Comparison of ENCODE assay signal across 1 cellular context in genomic region chr2:80370375-80371009, GRCh38.
A peak's percentile ranks its signal among the peaks of the same experiment; 100 is the strongest.
TF ChIP-seq lines count a peak whose summit lies in the region.

No MANE protein-coding gene starts in this region.

TF ChIP-seq in K562, 482 proteins besides CTCF, POLR2A, EP300 and RAD21 (continued from another document):
- TF ChIP-seq, protein P1, sequence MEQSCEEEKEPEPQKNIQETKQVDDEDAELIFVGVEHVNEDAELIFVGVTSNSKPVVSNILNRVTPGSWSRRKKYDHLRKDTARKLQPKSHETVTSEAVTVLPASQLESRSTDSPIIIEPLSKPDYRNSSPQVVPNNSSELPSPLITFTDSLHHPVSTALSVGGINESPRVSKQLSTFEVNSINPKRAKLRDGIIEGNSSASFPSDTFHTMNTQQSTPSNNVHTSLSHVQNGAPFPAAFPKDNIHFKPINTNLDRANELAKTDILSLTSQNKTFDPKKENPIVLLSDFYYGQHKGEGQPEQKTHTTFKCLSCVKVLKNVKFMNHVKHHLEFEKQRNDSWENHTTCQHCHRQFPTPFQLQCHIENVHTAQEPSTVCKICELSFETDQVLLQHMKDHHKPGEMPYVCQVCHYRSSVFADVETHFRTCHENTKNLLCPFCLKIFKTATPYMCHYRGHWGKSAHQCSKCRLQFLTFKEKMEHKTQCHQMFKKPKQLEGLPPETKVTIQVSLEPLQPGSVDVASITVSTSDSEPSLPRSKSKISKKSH (CRISPR knock-in tag; IDR thresholded peaks at IDR 0.05), result no peak
- TF ChIP-seq ZBED1 (IDR thresholded peaks at IDR 0.05) (no peak), ZFP36 (IDR thresholded peaks at IDR 0.05; ENCODE audit: low read depth, low read length, partially characterized antibody) (no peak), DACH1 (IDR thresholded peaks at IDR 0.05; ENCODE audit: partially characterized antibody) (peak; percentile 40), ESRRB (CRISPR knock-in tag; IDR thresholded peaks at IDR 0.05; ENCODE audit: borderline replicate concordance) (no peak), ETV1 (tag; conservative IDR thresholded peaks at IDR 0.05; ENCODE audit: low read depth) (no peak), CBFA2T3 (IDR thresholded peaks at IDR 0.05) (peak; percentile 95), GABPB1 (CRISPR knock-in tag; IDR thresholded peaks at IDR 0.05) (no peak), SFPQ (IDR thresholded peaks at IDR 0.05; ENCODE audit: low read depth, low read length) (no peak), KLF16 (IDR thresholded peaks at IDR 0.05) (peak; percentile 55; the same call in 1 of the 2 replicates), CEBPB (tag; IDR thresholded peaks at IDR 0.05) (peak; percentile 53), ZNF197 (CRISPR knock-in tag; IDR thresholded peaks at IDR 0.05; ENCODE audit: low read depth) (no peak), ZNF586 (CRISPR knock-in tag; conservative IDR thresholded peaks at IDR 0.05) (no peak), CHD1 (IDR thresholded peaks at IDR 0.05; ENCODE audit: low read length) (no peak), CC2D1A (IDR thresholded peaks at IDR 0.05) (peak; percentile 73; the same call in 1 of the 2 replicates), NBN (IDR thresholded peaks at IDR 0.05; ENCODE audit: low read depth) (no peak), HBP1 (CRISPR knock-in tag; IDR thresholded peaks at IDR 0.05) (no peak), RBBP5 (IDR thresholded peaks at IDR 0.05; ENCODE audit: borderline replicate concordance, insufficient read depth, low read length, poor library complexity, severe bottlenecking) (no peak), RBM14 (IDR thresholded peaks at IDR 0.05; ENCODE audit: borderline replicate concordance, insufficient read depth, low read depth, low read length) (no peak)
- TF ChIP-seq, protein P2, sequence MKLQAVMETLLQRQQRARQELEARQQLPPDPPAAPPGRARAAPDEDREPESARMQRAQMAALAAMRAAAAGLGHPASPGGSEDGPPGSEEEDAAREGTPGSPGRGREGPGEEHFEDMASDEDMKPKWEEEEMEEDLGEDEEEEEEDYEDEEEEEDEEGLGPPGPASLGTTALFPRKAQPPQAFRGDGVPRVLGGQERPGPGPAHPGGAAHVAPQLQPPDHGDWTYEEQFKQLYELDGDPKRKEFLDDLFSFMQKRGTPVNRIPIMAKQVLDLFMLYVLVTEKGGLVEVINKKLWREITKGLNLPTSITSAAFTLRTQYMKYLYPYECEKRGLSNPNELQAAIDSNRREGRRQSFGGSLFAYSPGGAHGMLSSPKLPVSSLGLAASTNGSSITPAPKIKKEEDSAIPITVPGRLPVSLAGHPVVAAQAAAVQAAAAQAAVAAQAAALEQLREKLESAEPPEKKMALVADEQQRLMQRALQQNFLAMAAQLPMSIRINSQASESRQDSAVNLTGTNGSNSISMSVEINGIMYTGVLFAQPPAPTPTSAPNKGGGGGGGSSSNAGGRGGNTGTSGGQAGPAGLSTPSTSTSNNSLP (IDR thresholded peaks at IDR 0.05; ENCODE audit: borderline replicate concordance, low read depth, low read length), result no peak
- TF ChIP-seq, protein P3, sequence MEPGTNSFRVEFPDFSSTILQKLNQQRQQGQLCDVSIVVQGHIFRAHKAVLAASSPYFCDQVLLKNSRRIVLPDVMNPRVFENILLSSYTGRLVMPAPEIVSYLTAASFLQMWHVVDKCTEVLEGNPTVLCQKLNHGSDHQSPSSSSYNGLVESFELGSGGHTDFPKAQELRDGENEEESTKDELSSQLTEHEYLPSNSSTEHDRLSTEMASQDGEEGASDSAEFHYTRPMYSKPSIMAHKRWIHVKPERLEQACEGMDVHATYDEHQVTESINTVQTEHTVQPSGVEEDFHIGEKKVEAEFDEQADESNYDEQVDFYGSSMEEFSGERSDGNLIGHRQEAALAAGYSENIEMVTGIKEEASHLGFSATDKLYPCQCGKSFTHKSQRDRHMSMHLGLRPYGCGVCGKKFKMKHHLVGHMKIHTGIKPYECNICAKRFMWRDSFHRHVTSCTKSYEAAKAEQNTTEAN (CRISPR knock-in tag; IDR thresholded peaks at IDR 0.05), result no peak
- TF ChIP-seq, protein P4, sequence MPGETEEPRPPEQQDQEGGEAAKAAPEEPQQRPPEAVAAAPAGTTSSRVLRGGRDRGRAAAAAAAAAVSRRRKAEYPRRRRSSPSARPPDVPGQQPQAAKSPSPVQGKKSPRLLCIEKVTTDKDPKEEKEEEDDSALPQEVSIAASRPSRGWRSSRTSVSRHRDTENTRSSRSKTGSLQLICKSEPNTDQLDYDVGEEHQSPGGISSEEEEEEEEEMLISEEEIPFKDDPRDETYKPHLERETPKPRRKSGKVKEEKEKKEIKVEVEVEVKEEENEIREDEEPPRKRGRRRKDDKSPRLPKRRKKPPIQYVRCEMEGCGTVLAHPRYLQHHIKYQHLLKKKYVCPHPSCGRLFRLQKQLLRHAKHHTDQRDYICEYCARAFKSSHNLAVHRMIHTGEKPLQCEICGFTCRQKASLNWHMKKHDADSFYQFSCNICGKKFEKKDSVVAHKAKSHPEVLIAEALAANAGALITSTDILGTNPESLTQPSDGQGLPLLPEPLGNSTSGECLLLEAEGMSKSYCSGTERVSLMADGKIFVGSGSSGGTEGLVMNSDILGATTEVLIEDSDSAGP (CRISPR knock-in tag; IDR thresholded peaks at IDR 0.05), result no peak
- TF ChIP-seq, protein P5, sequence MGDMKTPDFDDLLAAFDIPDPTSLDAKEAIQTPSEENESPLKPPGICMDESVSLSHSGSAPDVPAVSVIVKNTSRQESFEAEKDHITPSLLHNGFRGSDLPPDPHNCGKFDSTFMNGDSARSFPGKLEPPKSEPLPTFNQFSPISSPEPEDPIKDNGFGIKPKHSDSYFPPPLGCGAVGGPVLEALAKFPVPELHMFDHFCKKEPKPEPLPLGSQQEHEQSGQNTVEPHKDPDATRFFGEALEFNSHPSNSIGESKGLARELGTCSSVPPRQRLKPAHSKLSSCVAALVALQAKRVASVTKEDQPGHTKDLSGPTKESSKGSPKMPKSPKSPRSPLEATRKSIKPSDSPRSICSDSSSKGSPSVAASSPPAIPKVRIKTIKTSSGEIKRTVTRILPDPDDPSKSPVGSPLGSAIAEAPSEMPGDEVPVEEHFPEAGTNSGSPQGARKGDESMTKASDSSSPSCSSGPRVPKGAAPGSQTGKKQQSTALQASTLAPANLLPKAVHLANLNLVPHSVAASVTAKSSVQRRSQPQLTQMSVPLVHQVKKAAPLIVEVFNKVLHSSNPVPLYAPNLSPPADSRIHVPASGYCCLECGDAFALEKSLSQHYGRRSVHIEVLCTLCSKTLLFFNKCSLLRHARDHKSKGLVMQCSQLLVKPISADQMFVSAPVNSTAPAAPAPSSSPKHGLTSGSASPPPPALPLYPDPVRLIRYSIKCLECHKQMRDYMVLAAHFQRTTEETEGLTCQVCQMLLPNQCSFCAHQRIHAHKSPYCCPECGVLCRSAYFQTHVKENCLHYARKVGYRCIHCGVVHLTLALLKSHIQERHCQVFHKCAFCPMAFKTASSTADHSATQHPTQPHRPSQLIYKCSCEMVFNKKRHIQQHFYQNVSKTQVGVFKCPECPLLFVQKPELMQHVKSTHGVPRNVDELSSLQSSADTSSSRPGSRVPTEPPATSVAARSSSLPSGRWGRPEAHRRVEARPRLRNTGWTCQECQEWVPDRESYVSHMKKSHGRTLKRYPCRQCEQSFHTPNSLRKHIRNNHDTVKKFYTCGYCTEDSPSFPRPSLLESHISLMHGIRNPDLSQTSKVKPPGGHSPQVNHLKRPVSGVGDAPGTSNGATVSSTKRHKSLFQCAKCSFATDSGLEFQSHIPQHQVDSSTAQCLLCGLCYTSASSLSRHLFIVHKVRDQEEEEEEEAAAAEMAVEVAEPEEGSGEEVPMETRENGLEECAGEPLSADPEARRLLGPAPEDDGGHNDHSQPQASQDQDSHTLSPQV (IDR thresholded peaks at IDR 0.05), result peak; percentile 58; the same call in 1 of the 2 replicates
- TF ChIP-seq, protein P6, sequence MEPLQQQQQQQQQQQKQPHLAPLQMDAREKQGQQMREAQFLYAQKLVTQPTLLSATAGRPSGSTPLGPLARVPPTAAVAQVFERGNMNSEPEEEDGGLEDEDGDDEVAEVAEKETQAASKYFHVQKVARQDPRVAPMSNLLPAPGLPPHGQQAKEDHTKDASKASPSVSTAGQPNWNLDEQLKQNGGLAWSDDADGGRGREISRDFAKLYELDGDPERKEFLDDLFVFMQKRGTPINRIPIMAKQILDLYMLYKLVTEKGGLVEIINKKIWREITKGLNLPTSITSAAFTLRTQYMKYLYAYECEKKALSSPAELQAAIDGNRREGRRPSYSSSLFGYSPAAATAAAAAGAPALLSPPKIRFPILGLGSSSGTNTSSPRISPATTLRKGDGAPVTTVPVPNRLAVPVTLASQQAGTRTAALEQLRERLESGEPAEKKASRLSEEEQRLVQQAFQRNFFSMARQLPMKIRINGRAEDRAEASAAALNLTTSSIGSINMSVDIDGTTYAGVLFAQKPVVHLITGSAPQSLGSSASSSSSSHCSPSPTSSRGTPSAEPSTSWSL (CRISPR knock-in tag; IDR thresholded peaks at IDR 0.05; ENCODE audit: borderline replicate concordance), result no peak
